Comparison of ENCODE assay signal across 19 cellular contexts in the genomic region with DNA sequence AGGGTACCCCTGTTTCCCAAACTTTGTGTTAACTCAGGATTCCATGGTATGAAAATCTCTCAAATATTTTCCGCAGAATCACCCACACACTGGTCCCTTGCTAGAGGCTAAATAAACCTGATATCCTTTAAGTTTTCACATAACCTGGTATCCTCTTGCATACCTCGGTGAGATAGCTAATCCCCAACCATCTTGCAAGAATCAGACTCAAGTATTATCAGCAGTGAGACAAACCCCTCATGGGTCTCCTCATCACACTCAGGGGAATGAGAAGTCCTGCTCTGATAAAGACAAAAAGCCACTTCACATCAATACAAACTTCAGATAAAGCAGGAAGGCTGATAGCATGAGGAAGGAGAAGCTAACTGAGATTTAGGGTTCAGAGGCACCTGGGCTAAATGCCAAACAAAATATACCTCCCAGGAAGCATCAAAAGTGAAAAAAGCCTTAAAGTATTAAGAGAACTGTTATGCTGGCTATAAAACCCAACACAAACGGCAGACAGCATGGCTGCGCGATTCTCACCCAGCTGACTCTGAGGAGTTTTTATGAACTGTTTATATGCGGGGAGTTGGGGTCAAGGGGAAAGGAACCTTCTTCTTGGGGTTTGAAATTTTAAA.
A peak's percentile ranks its signal among the peaks of the same experiment; 100 is the strongest.
DNase-seq lines count a peak whose midpoint lies in the region; ATAC-seq and TF ChIP-seq lines count a peak whose summit lies in the region.
"Had no signal": no experiment of that assay in that cellular context is flagged by ENCODE, and none has a peak within 500 bp of the region (broad histone marks: within the 10 kb centered on the region; RNA-seq: fewer than 3 reads in every experiment).

No MANE protein-coding gene starts in this region.

- H3K27ac ChIP-seq in brain microvascular endothelial cell, result no peak overlapping the region
- H3K27ac ChIP-seq: C4-2B, GM23248, PC-9 had no signal

- DNase-seq in EL (peak; percentile 20), M059J (ENCODE audit: low read depth) (peak; percentile 23), brain microvascular endothelial cell (peak; percentile 18), neural crest cell (ENCODE audit: low read depth, low spot score) (no peak), D341Med (ENCODE audit: low spot score) (no peak), NCI-H1105 treated with DMSO at 0.1 percent for 48 hours (lab: John Stamatoyannopoulos, UW) (no peak)
- DNase-seq: AML-193, DMS79 treated with DMSO at 0.1 percent for 48 hours, GDM1, GM23248, NCI-H1694 treated with DMSO at 0.1 percent for 48 hours, NCI-H2107, NCI-H345, NCI-H524 treated with DMSO at 0.1 percent for 48 hours, PC-9 had no signal

- H3K4me1 Mint-ChIP-seq in neural crest cell, result no peaks in the 10 kb centered on the region

- in situ Hi-C loops in brain microvascular endothelial cell (cut with HindIII; ENCODE audit: low pct_ligation_motif_present, low sequenced_read_pairs), result no loop called here

- H3K4me3 ChIP-seq in brain microvascular endothelial cell (ENCODE audit: low read depth, low read length), result no peak overlapping the region
- H3K4me3 ChIP-seq: GM23248, K562, PC-9 had no signal

- peaks cover 18% of the 10 kb centered on the region for H3K36me3 Mint-ChIP-seq in neural crest cell (ENCODE audit: low read depth)

- no peak overlapping the region for H3K4me3 Mint-ChIP-seq in neural crest cell

- H3K27ac Mint-ChIP-seq in neural crest cell (ENCODE audit: unreplicated experiment), result peak overlapping the region; percentile 14

- H3K36me3 ChIP-seq in brain microvascular endothelial cell (replicated peaks), result no peaks in the 10 kb centered on the region

- no peak for ATAC-seq in GM18519 (IDR thresholded peaks at IDR 0.05; ENCODE audit: low FRiP score, unreplicated experiment)
- ATAC-seq: HCT116, K562 had no signal

- peaks cover 13% of the 10 kb centered on the region for H3K9me3 Mint-ChIP-seq in neural crest cell

- H3K27me3 Mint-ChIP-seq in neural crest cell (ENCODE audit: low read depth), result no peaks in the 10 kb centered on the region

- H3K27me3 ChIP-seq in brain microvascular endothelial cell (replicated peaks), result no peaks in the 10 kb centered on the region

- TF ChIP-seq CTCF in brain microvascular endothelial cell (IDR thresholded peaks at IDR 0.05; ENCODE audit: low read depth, low read length, missing control alignments), result no peak
- no peak for TF ChIP-seq CTCF in neural crest cell (conservative IDR thresholded peaks at IDR 0.05)

Comparison
In these comparisons a context has a peak if more than half of its experiments do, and no peak if none do; other contexts are left out.
1. DNase-seq: peak in EL (single experiment), M059J (single experiment) and brain microvascular endothelial cell (single experiment); none in neural crest cell (single experiment), D341Med (single experiment) and NCI-H1105 treated with DMSO at 0.1 percent for 48 hours (single experiment).